Comparison of ENCODE assay signal across 28 cellular contexts in genomic region chr11:47675851-47676250, GRCh38.
"Had no signal": no experiment of that assay in that cellular context is flagged by ENCODE, and none has a peak within 500 bp of the region (broad histone marks: within the 10 kb centered on the region; RNA-seq: fewer than 3 reads in every experiment).

No MANE protein-coding gene starts in this region.

- H3K4me3 ChIP-seq: stomach, suprapubic skin, thoracic aorta, thyroid gland, tibial artery, tibial nerve, transverse colon, upper lobe of left lung, upper lobe of right lung, uterus, vagina had no signal

- H3K27me3 ChIP-seq: stomach, suprapubic skin, testis, thyroid gland, tibial artery, tibial nerve, transverse colon, upper lobe of left lung, upper lobe of right lung, uterus, vagina had no signal

- H3K9me3 ChIP-seq: stomach, suprapubic skin, testis, thoracic aorta, thyroid gland, tibial artery, tibial nerve, transverse colon, upper lobe of left lung, upper lobe of right lung, uterus, vagina had no signal

- H3K27me3 Mint-ChIP-seq: stimulated activated memory B cell treated with anti-CD40 and anti-IgM and Interleukin-4, amounts not matched to agents 10 μg/mL and 1 μg/mL and 100 μg/mL, for 72 hours; stimulated activated naive B cell treated with anti-CD40 and anti-IgM and Interleukin-4, amounts not matched to agents 10 μg/mL and 1 μg/mL and 100 μg/mL, for 72 hours; stimulated activated naive CD8-positive, alpha-beta T cell treated with anti-CD3 and anti-CD28 coated beads, Interleukin-15, amount 100 ng/mL, for 72 hours; stimulated activated naive CD8-positive, alpha-beta T cell treated with anti-CD3 and anti-CD28 coated beads, Interleukin-15, Interleukin-2, amounts not matched to agents 100 ng/mL and 50 ng/mL, for 24 hours; type B pancreatic cell had no signal

- H3K4me3 Mint-ChIP-seq: stimulated activated effector memory CD8-positive, alpha-beta T cell treated with anti-CD3 and anti-CD28 coated beads, Interleukin-12 subunit alpha, Interleukin-12 subunit beta, amount 100 ng/mL, for 72 hours; stimulated activated memory B cell treated with anti-CD40 and anti-IgM and Interleukin-4, amounts not matched to agents 10 μg/mL and 1 μg/mL and 100 μg/mL, for 72 hours; stimulated activated naive B cell treated with anti-CD40 and anti-IgM and Interleukin-4, amounts not matched to agents 10 μg/mL and 1 μg/mL and 100 μg/mL, for 72 hours; stimulated activated naive CD8-positive, alpha-beta T cell treated with anti-CD3 and anti-CD28 coated beads, Interleukin-15, amount 100 ng/mL, for 72 hours; stimulated activated naive CD8-positive, alpha-beta T cell treated with anti-CD3 and anti-CD28 coated beads, Interleukin-15, Interleukin-2, amounts not matched to agents 100 ng/mL and 50 ng/mL, for 24 hours; type B pancreatic cell had no signal

- H3K9me3 Mint-ChIP-seq: stimulated activated effector memory CD8-positive, alpha-beta T cell treated with anti-CD3 and anti-CD28 coated beads, Interleukin-12 subunit alpha, Interleukin-12 subunit beta, amount 100 ng/mL, for 72 hours; stimulated activated memory B cell treated with anti-CD40 and anti-IgM and Interleukin-4, amounts not matched to agents 10 μg/mL and 1 μg/mL and 100 μg/mL, for 72 hours; stimulated activated naive B cell treated with anti-CD40 and anti-IgM and Interleukin-4, amounts not matched to agents 10 μg/mL and 1 μg/mL and 100 μg/mL, for 72 hours; stimulated activated naive CD8-positive, alpha-beta T cell treated with anti-CD3 and anti-CD28 coated beads, Interleukin-15, amount 100 ng/mL, for 72 hours; stimulated activated naive CD8-positive, alpha-beta T cell treated with anti-CD3 and anti-CD28 coated beads, Interleukin-15, Interleukin-2, amounts not matched to agents 100 ng/mL and 50 ng/mL, for 24 hours; type B pancreatic cell had no signal

- H3K27ac ChIP-seq: stomach, suprapubic skin, testis, thoracic aorta, thyroid gland, tibial artery, tibial nerve, transverse colon, upper lobe of left lung, upper lobe of right lung, uterus, vagina had no signal

- DNase-seq: stimulated activated CD4-positive, alpha-beta T cell treated with anti-CD3 and anti-CD28 coated beads, Interleukin-2, amount 100 ng/mL, for 48 hours; stimulated activated CD4-positive, alpha-beta T cell treated with anti-CD3 and anti-CD28 coated beads, Interleukin-4, amount 100 ng/mL, for 1 hour; stimulated activated CD4-positive, alpha-beta T cell treated with anti-CD3 and anti-CD28 coated beads, Interleukin-4, amount 100 ng/mL, for 24 hours; stimulated activated CD4-positive, alpha-beta T cell treated with anti-CD3 and anti-CD28 coated beads, Interleukin-4, amount 100 ng/mL, for 4 hours; stimulated activated CD8-positive, alpha-beta memory T cell treated with anti-CD3 and anti-CD28 coated beads, Interleukin-4, amount 100 ng/mL, for 48 hours; stimulated activated naive B cell treated with anti-CD40 and anti-IgM and Interleukin-4, amounts not matched to agents 10 μg/mL and 1 μg/mL and 100 μg/mL, for 72 hours; stimulated activated naive CD4-positive, alpha-beta T cell; stimulated activated naive CD4-positive, alpha-beta T cell treated with Interleukin-2 at 50 U/mL for 16 hours; stimulated activated naive CD8-positive, alpha-beta T cell treated with anti-CD3 and anti-CD28 coated beads, Interleukin-15, amount 100 ng/mL, for 72 hours; stimulated activated naive CD8-positive, alpha-beta T cell treated with anti-CD3 and anti-CD28 coated beads, Interleukin-15, Interleukin-2, amounts not matched to agents 100 U/mL and 50 U/mL, for 24 hours; stomach; substantia nigra; testis; thyroid gland; tibial artery; transverse colon; uterus had no signal

- H3K36me3 Mint-ChIP-seq: stimulated activated effector memory CD8-positive, alpha-beta T cell treated with anti-CD3 and anti-CD28 coated beads, Interleukin-12 subunit alpha, Interleukin-12 subunit beta, amount 100 ng/mL, for 72 hours; stimulated activated memory B cell treated with anti-CD40 and anti-IgM and Interleukin-4, amounts not matched to agents 10 μg/mL and 1 μg/mL and 100 μg/mL, for 72 hours; type B pancreatic cell had no signal

- H3K4me1 ChIP-seq: stomach, suprapubic skin, testis, thyroid gland, tibial artery, tibial nerve, transverse colon, upper lobe of left lung, upper lobe of right lung, uterus, vagina had no signal

- H3K4me1 Mint-ChIP-seq: stimulated activated effector memory CD8-positive, alpha-beta T cell treated with anti-CD3 and anti-CD28 coated beads, Interleukin-12 subunit alpha, Interleukin-12 subunit beta, amount 100 ng/mL, for 72 hours; stimulated activated memory B cell treated with anti-CD40 and anti-IgM and Interleukin-4, amounts not matched to agents 10 μg/mL and 1 μg/mL and 100 μg/mL, for 72 hours; stimulated activated naive CD8-positive, alpha-beta T cell treated with anti-CD3 and anti-CD28 coated beads, Interleukin-15, amount 100 ng/mL, for 72 hours had no signal

- FAIRE-seq: urothelium cell line had no signal

- H3K27ac Mint-ChIP-seq: stimulated activated effector memory CD8-positive, alpha-beta T cell treated with anti-CD3 and anti-CD28 coated beads, Interleukin-12 subunit alpha, Interleukin-12 subunit beta, amount 100 ng/mL, for 72 hours; stimulated activated memory B cell treated with anti-CD40 and anti-IgM and Interleukin-4, amounts not matched to agents 10 μg/mL and 1 μg/mL and 100 μg/mL, for 72 hours; stimulated activated naive B cell treated with anti-CD40 and anti-IgM and Interleukin-4, amounts not matched to agents 10 μg/mL and 1 μg/mL and 100 μg/mL, for 72 hours; stimulated activated naive CD8-positive, alpha-beta T cell treated with anti-CD3 and anti-CD28 coated beads, Interleukin-15, amount 100 ng/mL, for 72 hours; stimulated activated naive CD8-positive, alpha-beta T cell treated with anti-CD3 and anti-CD28 coated beads, Interleukin-15, Interleukin-2, amounts not matched to agents 100 ng/mL and 50 ng/mL, for 24 hours; type B pancreatic cell had no signal

- ATAC-seq: stimulated activated effector memory CD8-positive, alpha-beta T cell treated with anti-CD3 and anti-CD28 coated beads, Interleukin-12 subunit alpha, Interleukin-12 subunit beta, amount 100 ng/mL, for 72 hours; stimulated activated memory B cell treated with anti-CD40 and anti-IgM and Interleukin-4, amounts not matched to agents 10 μg/mL and 1 μg/mL and 100 μg/mL, for 72 hours; stimulated activated naive B cell treated with anti-CD40 and anti-IgM and Interleukin-4, amounts not matched to agents 10 μg/mL and 1 μg/mL and 100 μg/mL, for 72 hours; stimulated activated naive CD8-positive, alpha-beta T cell treated with anti-CD3 and anti-CD28 coated beads, Interleukin-15, amount 100 ng/mL, for 72 hours; stimulated activated naive CD8-positive, alpha-beta T cell treated with anti-CD3 and anti-CD28 coated beads, Interleukin-15, Interleukin-2, amounts not matched to agents 100 U/mL and 50 U/mL, for 24 hours; upper lobe of right lung had no signal

- H3K36me3 ChIP-seq: stomach, suprapubic skin, thoracic aorta, thyroid gland, tibial artery, tibial nerve, transverse colon, upper lobe of left lung, upper lobe of right lung, uterus, vagina had no signal
